ENCODE assay signal across 9 cellular contexts in the genomic region with DNA sequence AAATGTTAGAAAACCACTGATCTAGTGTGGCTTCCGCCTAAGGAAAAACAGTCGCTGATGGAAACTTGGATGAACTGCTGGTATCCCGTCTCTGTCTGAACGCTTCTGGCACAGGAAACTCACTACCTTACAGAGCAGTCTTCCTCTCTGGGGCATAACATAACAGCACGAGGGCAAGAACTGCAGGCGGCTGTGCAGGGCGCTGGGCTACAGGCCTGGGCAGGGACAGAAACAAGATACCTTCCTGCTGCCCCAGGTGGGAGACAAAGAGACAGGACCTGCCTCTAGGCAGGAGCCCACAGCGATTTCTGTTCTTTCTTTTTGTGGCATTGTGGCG. TPM values are rescaled to one million over a fixed set of nuclear protein-coding genes. Genes with fewer than 3 reads are reported as not detected.
A peak's percentile ranks its signal among the peaks of the same experiment; 100 is the strongest.
DNase-seq lines count a peak whose midpoint lies in the region; ATAC-seq and TF ChIP-seq lines count a peak whose summit lies in the region.
"Had no signal": no experiment of that assay in that cellular context is flagged by ENCODE, and none has a peak within 500 bp of the region (broad histone marks: within the 10 kb centered on the region; RNA-seq: fewer than 3 reads in every experiment).

No MANE protein-coding gene starts in this region.

- peaks cover 46% of the 10 kb centered on the region for H3K4me1 Mint-ChIP-seq in WTC11

- H3K27me3 ChIP-seq in left ventricle myocardium inferior (ENCODE audit: low read depth), result no peaks in the 10 kb centered on the region

- ATAC-seq in WTC11 (no peak; the same call in 1 of the 2 replicates), sciatic nerve (peak; percentile 34)

- H3K27me3 Mint-ChIP-seq in WTC11 (ENCODE audit: low read depth), result no peaks in the 10 kb centered on the region

- H3K4me1 ChIP-seq in left ventricle myocardium inferior, result peaks cover 96% of the 10 kb centered on the region

- no peaks in the 10 kb centered on the region for H3K36me3 Mint-ChIP-seq in WTC11

- peak overlapping the region; percentile 98 for H3K27ac ChIP-seq in left ventricle myocardium inferior (replicated peaks)

- no peak overlapping the region for H3K4me3 Mint-ChIP-seq in WTC11

- TF ChIP-seq CTCF in WTC11 (IDR thresholded peaks at IDR 0.05) (no peak), left ventricle myocardium inferior (IDR thresholded peaks at IDR 0.05; ENCODE audit: borderline replicate concordance) (no peak)

- no peaks in the 10 kb centered on the region for H3K9me3 Mint-ChIP-seq in WTC11

- POLR2A ChIA-PET in WTC11 (lab: Charles Lee), result no interaction called here

- intact Hi-C loops in left ventricle myocardium inferior (cut with micrococcal nuclease) (no loop called here), sciatic nerve (cut with DNase I) (no loop called here)

- no peaks in the 10 kb centered on the region for H3K9me3 ChIP-seq in left ventricle myocardium inferior (replicated peaks)

- CTCF ChIA-PET in WTC11 (lab: Charles Lee), result interaction anchor here (1.8 to 6.8 kb wide), 2 partner anchors 9 to 19 kb away, joined by 11 to 45 read pairs; a partner anchor contains a TSS

- DNase-seq in COLO668 (lab: John Stamatoyannopoulos, UW; ENCODE audit: unreplicated experiment), result peak; percentile 22
- DNase-seq in WTC11 (ENCODE audit: low spot score), result no peak
- DNase-seq in left ventricle myocardium inferior, result no peak
- no peak for DNase-seq in sciatic nerve (ENCODE audit: low spot score)
- DNase-seq in cerebellar cortex (ENCODE audit: low spot score), result no peak
- DNase-seq in stimulated activated CD4-positive, alpha-beta T cell treated with anti-CD3 and anti-CD28 coated beads, Interleukin-4, amount 100 ng/mL, for 4 hours, result no peak
- no peak for DNase-seq in HK-2 (ENCODE audit: unreplicated experiment)
- no peak for DNase-seq in SW480 (ENCODE audit: low spot score)
- DNase-seq: activated T-cell treated with anti-CD3 and anti-CD28 coated beads, Interleukin-2, amount 50 U/mL, for 48 hours had no signal

- H3K4me3 ChIP-seq in left ventricle myocardium inferior, result peak overlapping the region; percentile 57

- peak overlapping the region; percentile 87; the same call in 1 of the 2 replicates for H3K27ac Mint-ChIP-seq in WTC11

- no peaks in the 10 kb centered on the region for H3K36me3 ChIP-seq in left ventricle myocardium inferior

TF ChIP-seq in WTC11, 78 proteins besides CTCF, POLR2A, EP300 and RAD21 (continues in another document):
- TF ChIP-seq SOX15 (CRISPR knock-in tag; IDR thresholded peaks at IDR 0.05), result no peak
- no peak for TF ChIP-seq IRF2 (CRISPR knock-in tag; IDR thresholded peaks at IDR 0.05; ENCODE audit: borderline replicate concordance, low read depth)
- TF ChIP-seq ZNF121 (CRISPR knock-in tag; IDR thresholded peaks at IDR 0.05), result no peak
- TF ChIP-seq, protein P1, sequence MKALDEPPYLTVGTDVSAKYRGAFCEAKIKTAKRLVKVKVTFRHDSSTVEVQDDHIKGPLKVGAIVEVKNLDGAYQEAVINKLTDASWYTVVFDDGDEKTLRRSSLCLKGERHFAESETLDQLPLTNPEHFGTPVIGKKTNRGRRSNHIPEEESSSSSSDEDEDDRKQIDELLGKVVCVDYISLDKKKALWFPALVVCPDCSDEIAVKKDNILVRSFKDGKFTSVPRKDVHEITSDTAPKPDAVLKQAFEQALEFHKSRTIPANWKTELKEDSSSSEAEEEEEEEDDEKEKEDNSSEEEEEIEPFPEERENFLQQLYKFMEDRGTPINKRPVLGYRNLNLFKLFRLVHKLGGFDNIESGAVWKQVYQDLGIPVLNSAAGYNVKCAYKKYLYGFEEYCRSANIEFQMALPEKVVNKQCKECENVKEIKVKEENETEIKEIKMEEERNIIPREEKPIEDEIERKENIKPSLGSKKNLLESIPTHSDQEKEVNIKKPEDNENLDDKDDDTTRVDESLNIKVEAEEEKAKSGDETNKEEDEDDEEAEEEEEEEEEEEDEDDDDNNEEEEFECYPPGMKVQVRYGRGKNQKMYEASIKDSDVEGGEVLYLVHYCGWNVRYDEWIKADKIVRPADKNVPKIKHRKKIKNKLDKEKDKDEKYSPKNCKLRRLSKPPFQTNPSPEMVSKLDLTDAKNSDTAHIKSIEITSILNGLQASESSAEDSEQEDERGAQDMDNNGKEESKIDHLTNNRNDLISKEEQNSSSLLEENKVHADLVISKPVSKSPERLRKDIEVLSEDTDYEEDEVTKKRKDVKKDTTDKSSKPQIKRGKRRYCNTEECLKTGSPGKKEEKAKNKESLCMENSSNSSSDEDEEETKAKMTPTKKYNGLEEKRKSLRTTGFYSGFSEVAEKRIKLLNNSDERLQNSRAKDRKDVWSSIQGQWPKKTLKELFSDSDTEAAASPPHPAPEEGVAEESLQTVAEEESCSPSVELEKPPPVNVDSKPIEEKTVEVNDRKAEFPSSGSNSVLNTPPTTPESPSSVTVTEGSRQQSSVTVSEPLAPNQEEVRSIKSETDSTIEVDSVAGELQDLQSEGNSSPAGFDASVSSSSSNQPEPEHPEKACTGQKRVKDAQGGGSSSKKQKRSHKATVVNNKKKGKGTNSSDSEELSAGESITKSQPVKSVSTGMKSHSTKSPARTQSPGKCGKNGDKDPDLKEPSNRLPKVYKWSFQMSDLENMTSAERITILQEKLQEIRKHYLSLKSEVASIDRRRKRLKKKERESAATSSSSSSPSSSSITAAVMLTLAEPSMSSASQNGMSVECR (CRISPR knock-in tag; IDR thresholded peaks at IDR 0.05; ENCODE audit: borderline replicate concordance), result no peak
- TF ChIP-seq, protein P2, sequence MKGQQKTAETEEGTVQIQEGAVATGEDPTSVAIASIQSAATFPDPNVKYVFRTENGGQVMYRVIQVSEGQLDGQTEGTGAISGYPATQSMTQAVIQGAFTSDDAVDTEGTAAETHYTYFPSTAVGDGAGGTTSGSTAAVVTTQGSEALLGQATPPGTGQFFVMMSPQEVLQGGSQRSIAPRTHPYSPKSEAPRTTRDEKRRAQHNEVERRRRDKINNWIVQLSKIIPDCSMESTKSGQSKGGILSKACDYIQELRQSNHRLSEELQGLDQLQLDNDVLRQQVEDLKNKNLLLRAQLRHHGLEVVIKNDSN (CRISPR knock-in tag; IDR thresholded peaks at IDR 0.05), result no peak
- TF ChIP-seq, protein P3, sequence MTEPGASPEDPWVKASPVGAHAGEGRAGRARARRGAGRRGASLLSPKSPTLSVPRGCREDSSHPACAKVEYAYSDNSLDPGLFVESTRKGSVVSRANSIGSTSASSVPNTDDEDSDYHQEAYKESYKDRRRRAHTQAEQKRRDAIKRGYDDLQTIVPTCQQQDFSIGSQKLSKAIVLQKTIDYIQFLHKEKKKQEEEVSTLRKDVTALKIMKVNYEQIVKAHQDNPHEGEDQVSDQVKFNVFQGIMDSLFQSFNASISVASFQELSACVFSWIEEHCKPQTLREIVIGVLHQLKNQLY (CRISPR knock-in tag; IDR thresholded peaks at IDR 0.05), result no peak
- TF ChIP-seq, protein P4, sequence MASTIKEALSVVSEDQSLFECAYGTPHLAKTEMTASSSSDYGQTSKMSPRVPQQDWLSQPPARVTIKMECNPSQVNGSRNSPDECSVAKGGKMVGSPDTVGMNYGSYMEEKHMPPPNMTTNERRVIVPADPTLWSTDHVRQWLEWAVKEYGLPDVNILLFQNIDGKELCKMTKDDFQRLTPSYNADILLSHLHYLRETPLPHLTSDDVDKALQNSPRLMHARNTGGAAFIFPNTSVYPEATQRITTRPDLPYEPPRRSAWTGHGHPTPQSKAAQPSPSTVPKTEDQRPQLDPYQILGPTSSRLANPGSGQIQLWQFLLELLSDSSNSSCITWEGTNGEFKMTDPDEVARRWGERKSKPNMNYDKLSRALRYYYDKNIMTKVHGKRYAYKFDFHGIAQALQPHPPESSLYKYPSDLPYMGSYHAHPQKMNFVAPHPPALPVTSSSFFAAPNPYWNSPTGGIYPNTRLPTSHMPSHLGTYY (CRISPR knock-in tag; IDR thresholded peaks at IDR 0.05), result no peak
- TF ChIP-seq ZNF232 (CRISPR knock-in tag; IDR thresholded peaks at IDR 0.05), result no peak
- no peak for TF ChIP-seq MYBL2 (CRISPR knock-in tag; IDR thresholded peaks at IDR 0.05)
- no peak for TF ChIP-seq ETV6 (CRISPR knock-in tag; IDR thresholded peaks at IDR 0.05)
- no peak for TF ChIP-seq GTF2I (CRISPR knock-in tag; conservative IDR thresholded peaks at IDR 0.05)
- no peak for TF ChIP-seq OVOL2 (CRISPR knock-in tag; IDR thresholded peaks at IDR 0.05; ENCODE audit: borderline replicate concordance)
- TF ChIP-seq, protein P5, sequence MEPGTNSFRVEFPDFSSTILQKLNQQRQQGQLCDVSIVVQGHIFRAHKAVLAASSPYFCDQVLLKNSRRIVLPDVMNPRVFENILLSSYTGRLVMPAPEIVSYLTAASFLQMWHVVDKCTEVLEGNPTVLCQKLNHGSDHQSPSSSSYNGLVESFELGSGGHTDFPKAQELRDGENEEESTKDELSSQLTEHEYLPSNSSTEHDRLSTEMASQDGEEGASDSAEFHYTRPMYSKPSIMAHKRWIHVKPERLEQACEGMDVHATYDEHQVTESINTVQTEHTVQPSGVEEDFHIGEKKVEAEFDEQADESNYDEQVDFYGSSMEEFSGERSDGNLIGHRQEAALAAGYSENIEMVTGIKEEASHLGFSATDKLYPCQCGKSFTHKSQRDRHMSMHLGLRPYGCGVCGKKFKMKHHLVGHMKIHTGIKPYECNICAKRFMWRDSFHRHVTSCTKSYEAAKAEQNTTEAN (CRISPR knock-in tag; IDR thresholded peaks at IDR 0.05), result no peak
- TF ChIP-seq ZNF416 (CRISPR knock-in tag; IDR thresholded peaks at IDR 0.05), result no peak
- TF ChIP-seq, protein P6, sequence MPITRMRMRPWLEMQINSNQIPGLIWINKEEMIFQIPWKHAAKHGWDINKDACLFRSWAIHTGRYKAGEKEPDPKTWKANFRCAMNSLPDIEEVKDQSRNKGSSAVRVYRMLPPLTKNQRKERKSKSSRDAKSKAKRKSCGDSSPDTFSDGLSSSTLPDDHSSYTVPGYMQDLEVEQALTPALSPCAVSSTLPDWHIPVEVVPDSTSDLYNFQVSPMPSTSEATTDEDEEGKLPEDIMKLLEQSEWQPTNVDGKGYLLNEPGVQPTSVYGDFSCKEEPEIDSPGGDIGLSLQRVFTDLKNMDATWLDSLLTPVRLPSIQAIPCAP (CRISPR knock-in tag; IDR thresholded peaks at IDR 0.05), result no peak
- TF ChIP-seq NR1H2 (CRISPR knock-in tag; IDR thresholded peaks at IDR 0.05), result no peak
- TF ChIP-seq FOXP1 (CRISPR knock-in tag; IDR thresholded peaks at IDR 0.05; ENCODE audit: borderline replicate concordance), result no peak
- TF ChIP-seq TCF7 (CRISPR knock-in tag; IDR thresholded peaks at IDR 0.05; ENCODE audit: low read depth), result no peak

RNA-seq across cellular contexts. Expression of a gene that starts 10.5 kb away (rescaled TPM):
- total RNA-seq in WTC11 (2021), result 46.5 to 53.7 TPM (median 48.2 TPM) in 3 replicates
- total RNA-seq in left ventricle myocardium inferior, result 411 TPM
- total RNA-seq in sciatic nerve, result 185 TPM

RNA-seq across cellular contexts. Expression of a gene that starts 26.1 kb away (rescaled TPM):
- total RNA-seq in WTC11 (2021) (20.3 to 23.8 TPM (median 21.6 TPM) in 3 replicates), left ventricle myocardium inferior (65.2 TPM), sciatic nerve (37.2 TPM)

RNA-seq across cellular contexts. Expression of a gene that starts 26.4 kb away (rescaled TPM):
- 43.3 to 48.5 TPM (median 48.3 TPM) in 3 replicates for total RNA-seq in WTC11 (2021)
- total RNA-seq in left ventricle myocardium inferior, result 21.0 TPM
- 29.1 TPM for total RNA-seq in sciatic nerve

RNA-seq across cellular contexts. Expression of a gene that starts 36.9 kb away (rescaled TPM):
- total RNA-seq in WTC11 (2021), result 355 to 410 TPM (median 407 TPM) in 3 replicates
- 78.5 TPM for total RNA-seq in left ventricle myocardium inferior
- total RNA-seq in sciatic nerve, result 154 TPM

RNA-seq across cellular contexts. Expression of a gene that starts 37.7 kb away (rescaled TPM):
- total RNA-seq in WTC11 (2021) (16.6 to 26.4 TPM (median 24.1 TPM) in 3 replicates), left ventricle myocardium inferior (21.4 TPM), sciatic nerve (30.3 TPM)
